1 cellular context compared by ENCODE assay signal in the genomic region with DNA sequence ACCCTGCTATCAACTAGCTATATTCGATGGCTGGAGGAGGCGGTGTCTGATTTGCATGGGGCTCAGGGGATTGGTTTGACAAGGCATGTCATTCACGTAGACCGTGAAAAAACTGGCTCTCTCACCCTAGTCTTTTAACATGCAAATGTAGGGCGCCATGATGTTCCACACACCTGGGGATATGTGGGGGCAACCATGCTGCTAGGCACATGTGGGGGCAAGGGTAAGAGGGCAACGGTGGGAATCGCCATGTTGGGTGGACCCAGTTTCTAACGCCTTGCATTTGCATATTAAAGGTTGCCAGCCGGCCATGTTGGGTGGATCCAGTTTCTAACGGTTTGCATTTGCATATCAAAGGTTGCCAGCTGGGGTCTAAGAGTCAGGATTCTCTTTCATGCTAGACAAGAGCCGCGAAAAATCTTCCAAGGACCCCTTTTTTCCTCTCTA.
TF ChIP-seq lines count a peak whose summit lies in the region.

No MANE protein-coding gene starts in this region.

TF ChIP-seq in K562, 482 proteins besides CTCF, POLR2A, EP300 and RAD21 (continued from another document):
- TF ChIP-seq ZBTB2 (IDR thresholded peaks at IDR 0.05): no peak
- TF ChIP-seq RBM15 (IDR thresholded peaks at IDR 0.05; ENCODE audit: insufficient read depth, low read length): no peak
- TF ChIP-seq, protein P1, sequence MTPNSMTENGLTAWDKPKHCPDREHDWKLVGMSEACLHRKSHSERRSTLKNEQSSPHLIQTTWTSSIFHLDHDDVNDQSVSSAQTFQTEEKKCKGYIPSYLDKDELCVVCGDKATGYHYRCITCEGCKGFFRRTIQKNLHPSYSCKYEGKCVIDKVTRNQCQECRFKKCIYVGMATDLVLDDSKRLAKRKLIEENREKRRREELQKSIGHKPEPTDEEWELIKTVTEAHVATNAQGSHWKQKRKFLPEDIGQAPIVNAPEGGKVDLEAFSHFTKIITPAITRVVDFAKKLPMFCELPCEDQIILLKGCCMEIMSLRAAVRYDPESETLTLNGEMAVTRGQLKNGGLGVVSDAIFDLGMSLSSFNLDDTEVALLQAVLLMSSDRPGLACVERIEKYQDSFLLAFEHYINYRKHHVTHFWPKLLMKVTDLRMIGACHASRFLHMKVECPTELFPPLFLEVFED (CRISPR knock-in tag; conservative IDR thresholded peaks at IDR 0.05): no peak
- no peak for TF ChIP-seq HDAC6 (IDR thresholded peaks at IDR 0.05; ENCODE audit: low read depth, low read length)
- no peak for TF ChIP-seq CAMTA2 (CRISPR knock-in tag; conservative IDR thresholded peaks at IDR 0.05)
- TF ChIP-seq ATF2 (CRISPR knock-in tag; IDR thresholded peaks at IDR 0.05): no peak
- peak; percentile 54; the same call in 1 of the 2 replicates for TF ChIP-seq ZNF766 (CRISPR knock-in tag; conservative IDR thresholded peaks at IDR 0.05)
- TF ChIP-seq ELF4 (CRISPR knock-in tag; IDR thresholded peaks at IDR 0.05): no peak
- no peak for TF ChIP-seq EWSR1 (IDR thresholded peaks at IDR 0.05; ENCODE audit: borderline replicate concordance, low read depth, partially characterized antibody)
- no peak for TF ChIP-seq NELFE (IDR thresholded peaks at IDR 0.05; ENCODE audit: insufficient read depth, insufficient read length)
- 0 out of 2 replicates have a peak, but pooled peaks have one; percentile 35 for TF ChIP-seq DPF2 (IDR thresholded peaks at IDR 0.05)
- no peak for TF ChIP-seq ZHX1 (conservative IDR thresholded peaks at IDR 0.05; ENCODE audit: low read length)
- TF ChIP-seq TAF9B (IDR thresholded peaks at IDR 0.05; ENCODE audit: partially characterized antibody): no peak
